ENCODE assay signal across 8 cellular contexts in genomic region chr6:157981395-157982296, GRCh38. TPM values are rescaled to one million over a fixed set of nuclear protein-coding genes. Genes with fewer than 3 reads are reported as not detected.
DNase-seq lines count a peak whose midpoint lies in the region; TF ChIP-seq lines count a peak whose summit lies in the region.

SYNJ2 (plus strand) TSS chr6:157981863; CDS start chr6:157981962, 99 bp downstream.

- peak; percentile 76 for DNase-seq in GM06990 (ENCODE audit: extremely low read depth, insufficient read length)
- peak; percentile 48 to 81 for DNase-seq in HAP-1 (ENCODE audit: low spot score in 2 of 2)
- peak; percentile 80 for DNase-seq in M059J (ENCODE audit: low read depth)
- DNase-seq in T-helper 9 cell = peak; percentile 76
- no peak for DNase-seq in astrocyte of the cerebellum (ENCODE audit: low read depth)
- DNase-seq in iPS DF 6.9 (ENCODE audit: low read depth, low spot score) = peak; percentile 41
- peak; percentile 48 for DNase-seq in skeletal muscle cell (ENCODE audit: low read depth)
- DNase-seq in DMS114 treated with DMSO at 0.1 percent for 48 hours (lab: John Stamatoyannopoulos, UW; ENCODE audit: unreplicated experiment) = no peak

- H3K9me3 ChIP-seq in HAP-1 (no peaks in the 10 kb centered on the region), iPS DF 6.9 (ENCODE audit: control insufficient read depth, insufficient read depth, low read length) (no peaks in the 10 kb centered on the region)

- WGBS in iPS DF 6.9 (ENCODE audit: insufficient coverage, insufficient read length) = no CpG with 5 or more reads among the region's 108 CpGs

- H3K4me1 ChIP-seq in HAP-1 = peaks cover 27% of the 10 kb centered on the region
- H3K4me1 ChIP-seq in iPS DF 6.9 (ENCODE audit: control insufficient read depth, insufficient read depth, low read length) = no peaks in the 10 kb centered on the region; the same call in 1 of the 2 replicates

- H3K4me3 ChIP-seq in GM06990 (replicated peaks; ENCODE audit: low read depth, low read length) (peak within 1 kb of the TSS; percentile 85), HAP-1 (peak within 1 kb of the TSS; percentile 58), astrocyte of the cerebellum (ENCODE audit: low read depth, low read length) (peak within 1 kb of the TSS; percentile 60), iPS DF 6.9 (ENCODE audit: low read length) (peak within 1 kb of the TSS; percentile 91), skeletal muscle cell (ENCODE audit: low read depth, low read length) (peak within 1 kb of the TSS; percentile 80)

- no peaks in the 10 kb centered on the region for H3K36me3 ChIP-seq in GM06990 (ENCODE audit: control insufficient read depth, insufficient read depth, low read length)
- no peaks in the 10 kb centered on the region for H3K36me3 ChIP-seq in HAP-1 (replicated peaks)
- no peaks in the 10 kb centered on the region for H3K36me3 ChIP-seq in iPS DF 6.9 (ENCODE audit: control insufficient read depth, insufficient read depth, low read length)

- H3K27ac ChIP-seq in iPS DF 6.9 (ENCODE audit: low read length) = no peak within 1 kb of the TSS

- TF ChIP-seq CTCF in GM06990 (IDR thresholded peaks at IDR 0.05; ENCODE audit: insufficient read depth, low read length, poor library complexity, severe bottlenecking) (peak; percentile 45), astrocyte of the cerebellum (IDR thresholded peaks at IDR 0.05; ENCODE audit: low read depth, low read length, missing control alignments) (peak; percentile 55)

- in situ Hi-C loops in HAP-1 (cut with MboI; ENCODE audit: low sequenced_read_pairs) = no loop called here
- in situ Hi-C loops in astrocyte of the cerebellum (cut with HindIII; ENCODE audit: low sequenced_read_pairs) = no loop called here

- no peaks in the 10 kb centered on the region; the same call in 1 of the 2 replicates for H3K27me3 ChIP-seq in GM06990 (replicated peaks; ENCODE audit: control insufficient read depth, insufficient read depth, low read length)
- H3K27me3 ChIP-seq in HAP-1 (ENCODE audit: low read depth) = no peaks in the 10 kb centered on the region
- no peaks in the 10 kb centered on the region for H3K27me3 ChIP-seq in iPS DF 6.9 (ENCODE audit: control insufficient read depth, insufficient read depth, low read length)

RNA-seq across cellular contexts. Expression of gene SYNJ2, which starts in this region (rescaled TPM):
- total RNA-seq in M059J (2014; rRNA removed; shearing (Covaris generic)) = 40.3 and 50.4 TPM in 2 replicates

Comparison
In these comparisons a context has a peak if more than half of its experiments do, and no peak if none do; other contexts are left out.
1. DNase-seq: peak in GM06990 (single experiment), HAP-1 (2 of 2), M059J (single experiment), T-helper 9 cell (single experiment), iPS DF 6.9 (single experiment) and skeletal muscle cell (single experiment); none in astrocyte of the cerebellum (single experiment) and DMS114 treated with DMSO at 0.1 percent for 48 hours (single experiment).
2. Peak in every context shown above with its lines, with median percentiles within 50 percentile points of each other: H3K4me3 ChIP-seq.